ENCODE assay signal across 15 cellular contexts in the genomic region with DNA sequence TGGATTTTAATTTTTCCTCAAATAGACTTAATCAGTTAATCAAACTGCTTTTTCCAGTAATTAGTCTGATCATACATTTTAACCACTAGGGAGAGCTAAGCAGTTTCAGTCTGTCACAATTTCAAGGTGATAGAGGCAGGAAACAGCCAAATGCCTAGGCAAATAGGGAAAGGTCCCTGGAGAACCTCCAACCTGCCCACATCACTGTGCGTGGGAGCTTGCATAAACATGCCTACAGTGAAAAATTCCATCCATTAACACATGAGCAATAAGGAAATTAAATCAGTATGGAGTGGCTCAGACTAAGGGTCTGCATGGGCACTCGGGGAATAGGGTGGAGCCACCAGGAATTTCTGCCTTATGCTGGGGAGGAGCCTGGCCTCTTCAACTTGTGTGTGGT.
DNase-seq lines count a peak whose midpoint lies in the region; ATAC-seq and TF ChIP-seq lines count a peak whose summit lies in the region.
"Had no signal": no experiment of that assay in that cellular context is flagged by ENCODE, and none has a peak within 500 bp of the region (broad histone marks: within the 10 kb centered on the region; RNA-seq: fewer than 3 reads in every experiment).

No MANE protein-coding gene starts in this region.

- H3K27ac Mint-ChIP-seq in activated naive CD8-positive, alpha-beta T cell treated with anti-CD3 and anti-CD28 coated beads for 36 hours = no peak overlapping the region
- H3K27ac Mint-ChIP-seq: activated CD4-positive, alpha-beta T cell treated with anti-CD3 and anti-CD28 coated beads, Interleukin-2, amount 10 ng/mL, durations not matched to agents 24 days and 14 days; activated naive CD8-positive, alpha-beta T cell treated with anti-CD3 and anti-CD28 coated beads, Interleukin-2, amount 10 ng/mL, durations not matched to agents 7 days and 5 days had no signal

- H3K4me3 Mint-ChIP-seq in activated naive CD8-positive, alpha-beta T cell treated with anti-CD3 and anti-CD28 coated beads for 36 hours = no peak overlapping the region
- H3K4me3 Mint-ChIP-seq: activated CD4-positive, alpha-beta T cell treated with anti-CD3 and anti-CD28 coated beads, Interleukin-2, amount 10 ng/mL, durations not matched to agents 24 days and 14 days; activated naive CD8-positive, alpha-beta T cell treated with anti-CD3 and anti-CD28 coated beads, Interleukin-2, amount 10 ng/mL, durations not matched to agents 7 days and 5 days had no signal

- no peaks in the 10 kb centered on the region for H3K36me3 Mint-ChIP-seq in activated naive CD8-positive, alpha-beta T cell treated with anti-CD3 and anti-CD28 coated beads for 36 hours
- H3K36me3 Mint-ChIP-seq: activated naive CD8-positive, alpha-beta T cell treated with anti-CD3 and anti-CD28 coated beads, Interleukin-2, amount 10 ng/mL, durations not matched to agents 7 days and 5 days had no signal

- TF ChIP-seq CTCF in HFF-Myc (IDR thresholded peaks at IDR 0.05; ENCODE audit: low read depth, low read length, missing control alignments) (peak; percentile 23), fibroblast of mammary gland (conservative IDR thresholded peaks at IDR 0.05; ENCODE audit: control insufficient read depth, insufficient read depth, low read depth, low read length) (peak; percentile 4), retinal pigment epithelial cell (conservative IDR thresholded peaks at IDR 0.05; ENCODE audit: low read depth, low read length) (peak; percentile 27)

- H3K27me3 Mint-ChIP-seq in activated naive CD8-positive, alpha-beta T cell treated with anti-CD3 and anti-CD28 coated beads for 36 hours = peaks cover 29% of the 10 kb centered on the region

- DNase-seq in HFF-Myc (ENCODE audit: extremely low read depth, low read depth) = peak; percentile 56
- DNase-seq in RPMI7951 (ENCODE audit: low read depth) = peak; percentile 36
- peak; percentile 34 for DNase-seq in fibroblast of mammary gland (ENCODE audit: low read depth)
- DNase-seq in retinal pigment epithelial cell (ENCODE audit: low read depth) = no peak
- DNase-seq in activated naive CD8-positive, alpha-beta T cell treated with anti-CD3 and anti-CD28 coated beads for 36 hours = no peak
- no peak for DNase-seq in activated CD4-positive, CD25-positive, alpha-beta regulatory T cell (lab: John Stamatoyannopoulos, UW)
- DNase-seq: activated CD4-positive, alpha-beta T cell treated with anti-CD3 and anti-CD28 coated beads, Interleukin-2, amount 10 ng/mL, durations not matched to agents 24 days and 14 days; activated naive CD8-positive, alpha-beta T cell treated with anti-CD3 and anti-CD28 coated beads, Interleukin-2, amount 10 ng/mL, durations not matched to agents 7 days and 5 days; DMS79; NCI-H1694 treated with DMSO at 0.1 percent for 48 hours; SJCRH30; stimulated activated naive CD8-positive, alpha-beta T cell treated with anti-CD3 and anti-CD28 coated beads, Interleukin-15, Interleukin-2, amounts not matched to agents 100 U/mL and 50 U/mL, for 24 hours had no signal

- H3K4me3 ChIP-seq in HFF-Myc (replicated peaks; ENCODE audit: low read depth, low read length) (no peak overlapping the region), fibroblast of mammary gland (ENCODE audit: control insufficient read depth, low read depth, low read length) (no peak overlapping the region), retinal pigment epithelial cell (ENCODE audit: low read length) (no peak overlapping the region)
- H3K4me3 ChIP-seq: HAP-1, SJCRH30 had no signal

- H3K9me3 Mint-ChIP-seq in activated naive CD8-positive, alpha-beta T cell treated with anti-CD3 and anti-CD28 coated beads for 36 hours = no peaks in the 10 kb centered on the region

- ATAC-seq in GM19035 (IDR thresholded peaks at IDR 0.05; ENCODE audit: unreplicated experiment) (no peak), GM18873 (IDR thresholded peaks at IDR 0.05; ENCODE audit: low FRiP score, unreplicated experiment) (no peak)
- ATAC-seq: stimulated activated naive CD8-positive, alpha-beta T cell treated with anti-CD3 and anti-CD28 coated beads, Interleukin-15, Interleukin-2, amounts not matched to agents 100 U/mL and 50 U/mL, for 24 hours had no signal

- H3K4me1 Mint-ChIP-seq in activated naive CD8-positive, alpha-beta T cell treated with anti-CD3 and anti-CD28 coated beads for 36 hours = no peaks in the 10 kb centered on the region
- H3K4me1 Mint-ChIP-seq: activated CD4-positive, alpha-beta T cell treated with anti-CD3 and anti-CD28 coated beads, Interleukin-2, amount 10 ng/mL, durations not matched to agents 24 days and 14 days; activated naive CD8-positive, alpha-beta T cell treated with anti-CD3 and anti-CD28 coated beads, Interleukin-2, amount 10 ng/mL, durations not matched to agents 7 days and 5 days had no signal

Comparison
In these comparisons a context has a peak if more than half of its experiments do, and no peak if none do; other contexts are left out.
1. DNase-seq: peak in HFF-Myc (single experiment), RPMI7951 (single experiment) and fibroblast of mammary gland (single experiment); none in retinal pigment epithelial cell (single experiment), activated naive CD8-positive, alpha-beta T cell treated with anti-CD3 and anti-CD28 coated beads for 36 hours (single experiment) and activated CD4-positive, CD25-positive, alpha-beta regulatory T cell (0 of 4).
2. Peak in every context shown above with its lines, with median percentiles within 50 percentile points of each other: CTCF ChIP-seq.